Comparison of ENCODE assay signal across 1 cellular context in the genomic region with DNA sequence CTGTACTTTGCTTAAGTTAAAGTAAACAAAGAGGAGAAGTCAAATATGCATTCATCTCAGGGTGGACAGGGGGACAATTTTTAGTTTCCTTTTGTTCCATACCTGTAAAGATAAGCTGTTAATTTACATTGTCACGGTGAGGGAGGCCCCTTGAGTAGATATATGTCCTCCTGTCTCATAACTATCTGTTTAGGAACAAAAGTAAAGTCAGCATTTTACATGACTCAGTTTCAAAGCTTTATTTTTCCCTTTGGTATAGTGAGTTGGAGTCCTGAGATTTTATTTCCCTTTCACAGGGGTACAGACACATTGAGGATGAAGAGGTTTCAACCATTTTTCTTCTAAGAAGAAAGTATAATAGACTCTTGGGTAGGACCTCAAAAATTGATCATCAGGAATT.
TF ChIP-seq lines count a peak whose summit lies in the region.

No MANE protein-coding gene starts in this region.

TF ChIP-seq in HepG2, 621 proteins besides CTCF, POLR2A, EP300 and RAD21 (continued from another document):
- TF ChIP-seq MAFK (conservative IDR thresholded peaks at IDR 0.05 in 1 of 2, IDR thresholded peaks at IDR 0.05 in 1 of 2; ENCODE audit: low read length in 2 of 2) = peak; percentile 24 to 33; a peak in 2 of 4 replicates
- no peak for TF ChIP-seq GABPA (IDR thresholded peaks at IDR 0.05; ENCODE audit: low read depth, low read length)
- TF ChIP-seq GABPA (CRISPR knock-in tag; IDR thresholded peaks at IDR 0.05; ENCODE audit: low read depth) = no peak
